ENCODE assay signal across 21 cellular contexts in the genomic region with DNA sequence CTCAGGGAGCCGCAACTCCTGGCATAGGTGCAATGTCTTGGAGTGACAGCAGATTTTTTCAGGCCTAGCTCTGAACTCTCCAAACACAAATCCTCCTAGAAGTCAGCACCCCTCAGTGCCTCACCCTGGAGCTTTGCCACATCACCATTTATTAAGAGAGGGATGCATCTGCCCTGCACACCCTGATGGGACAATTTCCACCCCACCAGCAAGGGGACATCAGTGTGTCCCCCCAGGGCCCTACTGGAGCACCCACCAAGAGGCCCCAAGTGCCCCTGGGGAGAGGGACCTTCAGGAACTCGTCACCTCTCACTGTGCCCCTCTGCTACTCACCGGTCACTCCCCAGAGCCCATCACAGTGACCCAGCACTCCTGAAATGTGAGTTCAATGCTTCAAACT.
"Had no signal": no experiment of that assay in that cellular context is flagged by ENCODE, and none has a peak within 500 bp of the region (broad histone marks: within the 10 kb centered on the region; RNA-seq: fewer than 3 reads in every experiment).

No MANE protein-coding gene starts in this region.

- H3K9me3 ChIP-seq: prostate gland had no signal

- DNase-seq: activated CD4-positive, alpha-beta T cell treated with anti-CD3 and anti-CD28 coated beads for 36 hours; activated CD4-positive, alpha-beta T cell treated with anti-CD3 and anti-CD28 coated beads, Interleukin-2, amount 50 U/mL, for 48 hours; activated gamma-delta T cell treated with Interleukin-2 at 50 U/mL for 16 hours; activated naive CD8-positive, alpha-beta T cell treated with anti-CD3 and anti-CD28 coated beads for 36 hours; activated T-cell treated with anti-CD3 and anti-CD28 coated beads, Interleukin-2, amount 50 U/mL, for 48 hours; amniotic stem cell; dorsolateral prefrontal cortex; foreskin keratinocyte; glutamatergic neuron; hypothalamus; midbrain; nephron progenitor cell; occipital lobe; small intestine; stimulated activated CD4-positive, alpha-beta T cell treated with anti-CD3 and anti-CD28 coated beads, Interleukin-4, amount 100 ng/mL, for 1 hour had no signal

- H3K27ac Mint-ChIP-seq: activated naive CD8-positive, alpha-beta T cell treated with anti-CD3 and anti-CD28 coated beads for 36 hours; endodermal cell; nephron progenitor cell; T-helper 2 cell treated with Interferon-gamma antibody and Interleukin-4, amounts not matched to agents 5 μg/mL and 100 μg/mL, for 36 hours; WTC11 had no signal

- H3K36me3 ChIP-seq: cardiac muscle cell, prostate gland had no signal

- H3K27ac ChIP-seq: cardiac muscle cell, dorsolateral prefrontal cortex, epithelial cell of prostate, foreskin keratinocyte, prostate gland had no signal

- H3K4me3 ChIP-seq: cardiac muscle cell, dorsolateral prefrontal cortex, prostate gland had no signal

- ATAC-seq: activated CD4-positive, alpha-beta T cell treated with anti-CD3 and anti-CD28 coated beads for 36 hours; foreskin keratinocyte; WTC11 had no signal

- H3K4me3 Mint-ChIP-seq: activated CD4-positive, alpha-beta T cell treated with anti-CD3 and anti-CD28 coated beads for 36 hours; activated naive CD8-positive, alpha-beta T cell treated with anti-CD3 and anti-CD28 coated beads for 36 hours; endodermal cell; nephron progenitor cell; T-helper 2 cell treated with Interferon-gamma antibody and Interleukin-4, amounts not matched to agents 5 μg/mL and 100 μg/mL, for 36 hours; WTC11 had no signal

- H3K4me1 ChIP-seq: foreskin keratinocyte, prostate gland had no signal

- H3K27me3 Mint-ChIP-seq: activated CD4-positive, alpha-beta T cell treated with anti-CD3 and anti-CD28 coated beads for 36 hours had no signal

- H3K36me3 Mint-ChIP-seq: activated naive CD8-positive, alpha-beta T cell treated with anti-CD3 and anti-CD28 coated beads for 36 hours had no signal

- H3K27me3 ChIP-seq: cardiac muscle cell, dorsolateral prefrontal cortex had no signal
